Comparison of ENCODE assay signal across 16 cellular contexts in genomic region chr9:83166369-83166768, GRCh38.
DNase-seq lines count a peak whose midpoint lies in the region; ATAC-seq and TF ChIP-seq lines count a peak whose summit lies in the region.
"Had no signal": no experiment of that assay in that cellular context is flagged by ENCODE, and none has a peak within 500 bp of the region (broad histone marks: within the 10 kb centered on the region; RNA-seq: fewer than 3 reads in every experiment).

No MANE protein-coding gene starts in this region.

- H3K4me2 ChIP-seq in smooth muscle cell: no peak overlapping the region

- no peak for ATAC-seq in gastroesophageal sphincter
- ATAC-seq: CD8-positive, alpha-beta T cell; Right ventricle myocardium inferior; stimulated activated naive CD8-positive, alpha-beta T cell treated with anti-CD3 and anti-CD28 coated beads, Interleukin-15, amount 100 ng/mL, for 72 hours had no signal

- no peak overlapping the region for H3K4me3 ChIP-seq in smooth muscle cell
- no peak overlapping the region for H3K4me3 ChIP-seq in gastroesophageal sphincter
- no peak overlapping the region for H3K4me3 ChIP-seq in spleen

- no peak overlapping the region for H2AFZ ChIP-seq in smooth muscle cell (ENCODE audit: low read depth)
- H2AFZ ChIP-seq: parathyroid adenoma had no signal

- POLR2A ChIA-PET in GM10248 (lab: Yijun Ruan, JAX): no interaction called here

- no peak for TF ChIP-seq EP300 in gastroesophageal sphincter (IDR thresholded peaks at IDR 0.05)

- TF ChIP-seq POLR2A in gastroesophageal sphincter (IDR thresholded peaks at IDR 0.05) (no peak), spleen (IDR thresholded peaks at IDR 0.05) (no peak)

- intact Hi-C loops in spleen (cut with DNase I; ENCODE audit: low total_unique reads): no loop called here

- DNase-seq in HPDE6-E6E7 (ENCODE audit: extremely low spot score): peak; percentile 20
- DNase-seq in NCI-H748 treated with DMSO at 0.1 percent for 48 hours (lab: John Stamatoyannopoulos, UW): peak; percentile 11
- DNase-seq in iPS-NIHi11 (ENCODE audit: low spot score): peak; percentile 32
- DNase-seq in smooth muscle cell (lab: John Stamatoyannopoulos, UW; ENCODE audit: unreplicated experiment): no peak
- DNase-seq in GM10248 (ENCODE audit: extremely low spot score): no peak
- DNase-seq in spleen: no peak
- no peak for DNase-seq in activated CD8-positive, alpha-beta memory T cell treated with anti-CD3 and anti-CD28 coated beads for 24 hours
- DNase-seq: amygdala; CD8-positive, alpha-beta T cell; HCEC 1CT; NCI-H2081; stimulated activated CD4-positive, alpha-beta T cell treated with anti-CD3 and anti-CD28 coated beads, Interleukin-4, amount 100 ng/mL, for 24 hours; stimulated activated naive CD8-positive, alpha-beta T cell treated with anti-CD3 and anti-CD28 coated beads, Interleukin-15, amount 100 ng/mL, for 72 hours had no signal

- no peak for TF ChIP-seq CTCF in smooth muscle cell (IDR thresholded peaks at IDR 0.05; ENCODE audit: borderline replicate concordance, insufficient read depth, poor library complexity, severe bottlenecking)
- no peak for TF ChIP-seq CTCF in gastroesophageal sphincter (IDR thresholded peaks at IDR 0.05)
- TF ChIP-seq CTCF in GM10248 (IDR thresholded peaks at IDR 0.05; ENCODE audit: control extremely low read depth, extremely low read depth, low read depth, missing control alignments): no peak
- TF ChIP-seq CTCF in spleen (IDR thresholded peaks at IDR 0.05 in 8 of 11, conservative IDR thresholded peaks at IDR 0.05 in 3 of 11): no peak

- H3F3A ChIP-seq in smooth muscle cell (ENCODE audit: low read depth): no peaks in the 10 kb centered on the region

- H3K4me1 ChIP-seq in smooth muscle cell (ENCODE audit: low read depth): no peaks in the 10 kb centered on the region
- no peaks in the 10 kb centered on the region for H3K4me1 ChIP-seq in gastroesophageal sphincter
- no peaks in the 10 kb centered on the region for H3K4me1 ChIP-seq in spleen
- H3K4me1 ChIP-seq: parathyroid adenoma had no signal

- WGBS in smooth muscle cell (ENCODE audit: low lambda C conversion rate): 72% methylated on average over 5 of the region's 5 CpGs
- 80% methylated on average over 1 to 5 of the region's 5 CpGs for WGBS in gastroesophageal sphincter (ENCODE audit: low coverage in 1 of 2), 2 donors
- WGBS in spleen, 5 donors: 84 to 92% (median 90%) methylated on average over 5 of the region's 5 CpGs

- H3K27ac ChIP-seq in smooth muscle cell (ENCODE audit: low read depth) (peak overlapping the region; percentile 76), gastroesophageal sphincter (no peak overlapping the region), spleen (no peak overlapping the region)
- H3K27ac ChIP-seq: parathyroid adenoma had no signal

- CTCF ChIA-PET in GM10248 (lab: Yijun Ruan, JAX): no interaction called here

- no peaks in the 10 kb centered on the region for H3K27me3 ChIP-seq in smooth muscle cell (ENCODE audit: low read depth)
- no peaks in the 10 kb centered on the region for H3K27me3 ChIP-seq in gastroesophageal sphincter
- no peaks in the 10 kb centered on the region for H3K27me3 ChIP-seq in spleen (replicated peaks in 1 of 7)

- H3K36me3 ChIP-seq in smooth muscle cell (ENCODE audit: low read depth): no peaks in the 10 kb centered on the region
- no peaks in the 10 kb centered on the region for H3K36me3 ChIP-seq in gastroesophageal sphincter
- H3K36me3 ChIP-seq in spleen: no peaks in the 10 kb centered on the region

- H3K79me2 ChIP-seq in smooth muscle cell (ENCODE audit: low read depth): no peaks in the 10 kb centered on the region
- H3K79me2 ChIP-seq: parathyroid adenoma had no signal

- H4K20me1 ChIP-seq in smooth muscle cell (ENCODE audit: low read depth): no peaks in the 10 kb centered on the region

- H3K9ac ChIP-seq in smooth muscle cell (ENCODE audit: low read depth): no peak overlapping the region
- H3K9ac ChIP-seq: parathyroid adenoma had no signal

- H3K9me3 ChIP-seq in smooth muscle cell (replicated peaks; ENCODE audit: low read depth): peaks cover under 1% of the 10 kb centered on the region
- H3K9me3 ChIP-seq in gastroesophageal sphincter: peaks cover 0 to 5% (median 0%) of the 10 kb centered on the region in 3 donors
- H3K9me3 ChIP-seq in spleen: peaks cover 0 to 27% (median 12%) of the 10 kb centered on the region in 8 donors

Comparison
In these comparisons a context has a peak if more than half of its experiments do, and no peak if none do; other contexts are left out.
1. DNase-seq: peak in HPDE6-E6E7 (single experiment), NCI-H748 treated with DMSO at 0.1 percent for 48 hours (single experiment) and iPS-NIHi11 (single experiment); none in smooth muscle cell (single experiment), GM10248 (single experiment), spleen (single experiment) and activated CD8-positive, alpha-beta memory T cell treated with anti-CD3 and anti-CD28 coated beads for 24 hours (single experiment).